Comparison of ENCODE assay signal across 13 cellular contexts in genomic region chr10:68594405-68594804, GRCh38. TPM values are rescaled to one million over a fixed set of nuclear protein-coding genes. Genes with fewer than 3 reads are reported as not detected.
A peak's percentile ranks its signal among the peaks of the same experiment; 100 is the strongest.
DNase-seq lines count a peak whose midpoint lies in the region; ATAC-seq and TF ChIP-seq lines count a peak whose summit lies in the region.
"Had no signal": no experiment of that assay in that cellular context is flagged by ENCODE, and none has a peak within 500 bp of the region (broad histone marks: within the 10 kb centered on the region; RNA-seq: fewer than 3 reads in every experiment).

No MANE protein-coding gene starts in this region.

- DNase-seq in Right ventricle myocardium superior = no peak
- DNase-seq in right atrium auricular region (ENCODE audit: low spot score) = no peak
- no peak for DNase-seq in WTC11 (ENCODE audit: low spot score)
- peak; percentile 41 for DNase-seq in glomerular visceral epithelial cell (ENCODE audit: extremely low spot score)
- no peak for DNase-seq in type B pancreatic cell (ENCODE audit: extremely low spot score, unreplicated experiment)
- no peak for DNase-seq in HT-29 (ENCODE audit: low spot score)
- DNase-seq in cerebellum (ENCODE audit: low spot score) = no peak
- DNase-seq: activated CD4-positive, alpha-beta T cell treated with anti-CD3 and anti-CD28 coated beads for 4 hours; activated naive CD4-positive, alpha-beta T cell treated with Interleukin-2 at 50 U/mL for 16 hours had no signal

- TF ChIP-seq CTCF in right atrium auricular region (IDR thresholded peaks at IDR 0.05) = no peak
- TF ChIP-seq CTCF in WTC11 (IDR thresholded peaks at IDR 0.05) = no peak
- no peak for TF ChIP-seq CTCF in type B pancreatic cell (conservative IDR thresholded peaks at IDR 0.05)

- H3K9me3 Mint-ChIP-seq in WTC11 (no peaks in the 10 kb centered on the region), type B pancreatic cell (no peaks in the 10 kb centered on the region)

- H3K9me3 ChIP-seq in right atrium auricular region = no peaks in the 10 kb centered on the region
- H3K9me3 ChIP-seq: HAP-1, thoracic aorta had no signal

- CTCF ChIA-PET in WTC11 (lab: Charles Lee) = interaction anchor here (0.6 kb wide), 1 partner anchor 181 kb away, joined by 4 read pairs; no protein-coding TSS in a partner anchor

- H3K4me3 Mint-ChIP-seq in WTC11 (no peak overlapping the region), type B pancreatic cell (no peak overlapping the region)

- no peaks in the 10 kb centered on the region for H3K27me3 Mint-ChIP-seq in WTC11 (ENCODE audit: low read depth)
- H3K27me3 Mint-ChIP-seq in type B pancreatic cell = no peaks in the 10 kb centered on the region

- POLR2A ChIA-PET in WTC11 (lab: Charles Lee) = no interaction called here

- ATAC-seq in Right ventricle myocardium superior (ENCODE audit: poor library complexity) = peak; percentile 32
- no peak for ATAC-seq in WTC11
- no peak for ATAC-seq in GM18498 (IDR thresholded peaks at IDR 0.05; ENCODE audit: unreplicated experiment)
- ATAC-seq: Panc1 had no signal

- peaks cover 18% of the 10 kb centered on the region for H3K36me3 Mint-ChIP-seq in WTC11
- peaks cover 6% of the 10 kb centered on the region for H3K36me3 Mint-ChIP-seq in type B pancreatic cell

- H3K4me3 ChIP-seq in right atrium auricular region = no peak overlapping the region
- H3K4me3 ChIP-seq: HAP-1, thoracic aorta had no signal

- H3K4me1 ChIP-seq in right atrium auricular region = peaks cover 0 to 8% of the 10 kb centered on the region in 2 donors

- no peaks in the 10 kb centered on the region for H3K27me3 ChIP-seq in right atrium auricular region

- H3K27ac Mint-ChIP-seq in WTC11 (peak overlapping the region; percentile 70), type B pancreatic cell (peak overlapping the region; percentile 53)

- no peak overlapping the region for H3K27ac ChIP-seq in right atrium auricular region
- H3K27ac ChIP-seq: thoracic aorta had no signal

- intact Hi-C loops in Right ventricle myocardium superior (cut with DNase I) = no loop called here

- H3K36me3 ChIP-seq in right atrium auricular region = no peaks in the 10 kb centered on the region
- H3K36me3 ChIP-seq: thoracic aorta had no signal

- H3K4me1 Mint-ChIP-seq in WTC11 (peaks cover 32% of the 10 kb centered on the region), type B pancreatic cell (ENCODE audit: unreplicated experiment) (peaks cover 22% of the 10 kb centered on the region)

TF ChIP-seq in WTC11, 78 proteins besides CTCF, POLR2A, EP300 and RAD21 (continues in another document):
- no peak for TF ChIP-seq JUN (CRISPR knock-in tag; IDR thresholded peaks at IDR 0.05)
- no peak for TF ChIP-seq E2F1 (CRISPR knock-in tag; IDR thresholded peaks at IDR 0.05)
- TF ChIP-seq GRHL2 (CRISPR knock-in tag; IDR thresholded peaks at IDR 0.05; ENCODE audit: insufficient replicate concordance, severe bottlenecking) = no peak
- no peak for TF ChIP-seq SMAD3 (CRISPR knock-in tag; IDR thresholded peaks at IDR 0.05; ENCODE audit: borderline replicate concordance)
- TF ChIP-seq NFE2L1 (CRISPR knock-in tag; IDR thresholded peaks at IDR 0.05) = no peak
- TF ChIP-seq MXD4 (CRISPR knock-in tag; IDR thresholded peaks at IDR 0.05; ENCODE audit: borderline replicate concordance) = no peak
- TF ChIP-seq SOX15 (CRISPR knock-in tag; IDR thresholded peaks at IDR 0.05) = no peak
- TF ChIP-seq ZNF281 (CRISPR knock-in tag; IDR thresholded peaks at IDR 0.05) = no peak
- no peak for TF ChIP-seq NR1H2 (CRISPR knock-in tag; IDR thresholded peaks at IDR 0.05)
- no peak for TF ChIP-seq E2F5 (CRISPR knock-in tag; IDR thresholded peaks at IDR 0.05)
- no peak for TF ChIP-seq RORB (CRISPR knock-in tag; IDR thresholded peaks at IDR 0.05)
- no peak for TF ChIP-seq ATF2 (CRISPR knock-in tag; IDR thresholded peaks at IDR 0.05; ENCODE audit: borderline replicate concordance, low read depth)
- no peak for TF ChIP-seq ZSCAN18 (CRISPR knock-in tag; IDR thresholded peaks at IDR 0.05)
- TF ChIP-seq TCF7 (CRISPR knock-in tag; IDR thresholded peaks at IDR 0.05; ENCODE audit: low read depth) = no peak
- no peak for TF ChIP-seq ATF6 (CRISPR knock-in tag; IDR thresholded peaks at IDR 0.05)

RNA-seq across cellular contexts. Expression of gene TET1, which starts 34.3 kb away (rescaled TPM):
- total RNA-seq in Right ventricle myocardium superior (2.9 TPM), right atrium auricular region (1 to 10 TPM; 2.4 to 3.0 TPM), WTC11 (2021) (59.2 to 71.4 TPM (median 62.0 TPM) in 3 replicates), type B pancreatic cell (ENCODE audit: low replicate concordance) (14.9 and 29.0 TPM in 2 replicates), cerebellum (41.6 TPM)
- total RNA-seq in HT-29 (2014; rRNA removed; shearing (Covaris generic)) = under 0.01 and 0.03 TPM in 2 replicates
